In the genomic region with DNA sequence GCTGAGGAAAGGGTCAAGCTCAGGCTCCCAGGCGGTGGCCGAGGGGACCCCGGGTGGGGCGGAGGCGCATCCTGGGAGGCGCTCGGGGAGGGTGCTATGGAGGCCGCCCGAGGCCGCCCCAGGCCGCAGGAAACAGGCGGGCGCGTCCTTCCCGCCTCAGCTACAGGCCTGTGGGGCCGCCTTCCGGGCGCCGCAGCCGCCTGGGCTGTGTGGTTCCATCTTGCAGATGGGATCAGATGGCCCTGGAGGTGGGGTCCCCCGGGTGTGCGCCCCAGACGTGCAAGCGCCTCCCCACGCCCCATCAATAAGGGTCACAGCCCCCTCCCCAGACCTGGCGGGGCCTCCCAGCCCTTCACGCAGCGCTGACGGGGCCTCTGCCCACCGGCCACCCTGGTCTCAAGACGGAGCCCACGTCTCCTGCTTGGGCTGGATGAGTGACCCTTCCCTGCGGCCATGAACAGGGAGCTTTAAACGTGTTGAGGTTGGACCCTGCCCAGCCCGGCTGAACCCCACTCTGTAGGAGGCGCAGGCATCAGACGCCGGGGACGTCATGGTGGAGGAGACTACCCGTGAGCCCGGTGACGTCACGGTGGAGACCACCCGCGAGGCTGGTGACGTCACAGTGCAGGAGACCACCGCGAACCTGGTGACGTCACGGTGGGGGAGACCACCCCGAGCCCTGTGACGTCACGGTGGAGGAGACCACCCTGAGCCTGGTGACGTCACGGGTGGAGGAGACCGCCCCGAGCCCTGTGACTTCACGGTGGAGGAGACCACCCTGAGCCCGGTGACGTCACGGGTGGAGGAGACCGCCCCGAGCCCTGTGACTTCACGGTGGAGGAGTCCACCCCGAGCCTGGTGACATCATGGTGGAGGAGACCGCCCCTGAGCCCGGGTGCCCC, we compare ENCODE assay signal across 27 cellular contexts.
DNase-seq lines count a peak whose midpoint lies in the region; ATAC-seq, FAIRE-seq and TF ChIP-seq lines count a peak whose summit lies in the region.
"Had no signal": no experiment of that assay in that cellular context is flagged by ENCODE, and none has a peak within 500 bp of the region (broad histone marks: within the 10 kb centered on the region; RNA-seq: fewer than 3 reads in every experiment).

No MANE protein-coding gene starts in this region.

- H2AFZ ChIP-seq in HepG2 (ENCODE audit: low read length) (no peak overlapping the region), hepatocyte (no peak overlapping the region)

- H3K36me3 ChIP-seq in HepG2 (replicated peaks in 1 of 2; ENCODE audit: control insufficient read depth in 1 of 2, insufficient read depth in 2 of 2, low read length in 2 of 2) (no peaks in the 10 kb centered on the region), BE2C (no peaks in the 10 kb centered on the region), hepatocyte (replicated peaks; ENCODE audit: insufficient read depth, low read depth) (no peaks in the 10 kb centered on the region)
- H3K36me3 ChIP-seq: colonic mucosa, HAP-1, tibial nerve had no signal

- no peak overlapping the region for H3K4me2 ChIP-seq in HepG2 (ENCODE audit: low read depth, low read length)
- H3K4me2 ChIP-seq in hepatocyte = no peak overlapping the region

- in situ Hi-C loops in HepG2 (cut with HindIII; ENCODE audit: extremely low pct_ligation_motif_present, low pct_unique_long_range_greater_than_20kb) = no loop called here

- no peaks in the 10 kb centered on the region for H3K36me3 Mint-ChIP-seq in chondrocyte (ENCODE audit: low read depth)
- no peaks in the 10 kb centered on the region for H3K36me3 Mint-ChIP-seq in stimulated activated memory B cell treated with anti-CD40 and anti-IgM and Interleukin-4, amounts not matched to agents 10 μg/mL and 1 μg/mL and 100 μg/mL, for 72 hours
- H3K36me3 Mint-ChIP-seq: activated naive CD4-positive, alpha-beta T cell treated with anti-CD3 and anti-CD28 coated beads, Interleukin-2, amount 50 U/mL, for 72 hours; CD4-positive, alpha-beta memory T cell; immature natural killer cell; WTC11 had no signal

- no peak overlapping the region for H3K9ac ChIP-seq in HepG2 (ENCODE audit: insufficient read depth, low read depth, low read length)

- H3K9me3 Mint-ChIP-seq in chondrocyte (ENCODE audit: low read depth) = no peaks in the 10 kb centered on the region
- H3K9me3 Mint-ChIP-seq in stimulated activated memory B cell treated with anti-CD40 and anti-IgM and Interleukin-4, amounts not matched to agents 10 μg/mL and 1 μg/mL and 100 μg/mL, for 72 hours = peaks cover 9% of the 10 kb centered on the region
- H3K9me3 Mint-ChIP-seq: activated naive CD4-positive, alpha-beta T cell treated with anti-CD3 and anti-CD28 coated beads, Interleukin-2, amount 50 U/mL, for 72 hours; activated T-cell treated with anti-CD3 and anti-CD28 coated beads, Interleukin-2, amount 50 U/mL, for 4 hours; immature natural killer cell; T-helper 2 cell treated with Interferon-gamma antibody and Interleukin-4, amounts not matched to agents 5 μg/mL and 100 μg/mL, for 36 hours had no signal

- FAIRE-seq in HepG2 (lab: Jason Lieb, UNC) (no peak), D721Med (lab: Jason Lieb, UNC) (no peak)
- FAIRE-seq: endothelial cell of umbilical vein, HTR-8/SVneo had no signal

- H3K4me3 Mint-ChIP-seq in chondrocyte (ENCODE audit: unreplicated experiment) = no peak overlapping the region
- H3K4me3 Mint-ChIP-seq in stimulated activated memory B cell treated with anti-CD40 and anti-IgM and Interleukin-4, amounts not matched to agents 10 μg/mL and 1 μg/mL and 100 μg/mL, for 72 hours = no peak overlapping the region
- H3K4me3 Mint-ChIP-seq: activated T-cell treated with anti-CD3 and anti-CD28 coated beads, Interleukin-2, amount 50 U/mL, for 4 hours; immature natural killer cell; T-helper 2 cell treated with Interferon-gamma antibody and Interleukin-4, amounts not matched to agents 5 μg/mL and 100 μg/mL, for 36 hours; WTC11 had no signal

- DNase-seq in chondrocyte (ENCODE audit: low spot score) (peak; percentile 77), HepG2 (ENCODE audit: low spot score) (no peak), BE2C (no peak), hepatocyte (ENCODE audit: low spot score) (no peak), D721Med (ENCODE audit: insufficient read length, low spot score) (no peak), NOMO-1 treated with DMSO at 0.1 percent for 48 hours (lab: John Stamatoyannopoulos, UW; ENCODE audit: unreplicated experiment) (no peak)
- DNase-seq: activated CD4-positive, alpha-beta T cell treated with anti-CD3 and anti-CD28 coated beads, Interleukin-2, amount 50 U/mL, for 48 hours; activated T-cell treated with anti-CD3 and anti-CD28 coated beads, Interleukin-2, amount 50 U/mL, for 4 hours; CD4-positive, alpha-beta memory T cell; colonic mucosa; DMS79; immature natural killer cell; Kasumi-1; NCI-H1105; NCI-H2081; NK-92 treated with Interleukin-12 subunit alpha and Interleukin-12 subunit beta, amount 100 ng/mL, for 24 hours; stimulated activated CD4-positive, alpha-beta T cell treated with anti-CD3 and anti-CD28 coated beads, Interleukin-15, amount 100 ng/mL, for 24 hours had no signal

- H3K4me1 ChIP-seq in HepG2 (ENCODE audit: insufficient read depth, low read length) (no peaks in the 10 kb centered on the region), BE2C (no peaks in the 10 kb centered on the region), hepatocyte (ENCODE audit: insufficient read depth) (peaks cover 21% of the 10 kb centered on the region)
- H3K4me1 ChIP-seq: HAP-1 had no signal

- ATAC-seq in GM19395 (IDR thresholded peaks at IDR 0.05; ENCODE audit: unreplicated experiment) = peak; percentile 54
- ATAC-seq in HepG2 = no peak
- peak; percentile 32 for ATAC-seq in stimulated activated memory B cell treated with anti-CD40 and anti-IgM and Interleukin-4, amounts not matched to agents 10 μg/mL and 1 μg/mL and 100 μg/mL, for 72 hours
- ATAC-seq: activated T-cell treated with anti-CD3 and anti-CD28 coated beads, Interleukin-2, amount 50 U/mL, for 4 hours; body of pancreas had no signal

- no peaks in the 10 kb centered on the region for H3K27me3 Mint-ChIP-seq in chondrocyte (ENCODE audit: low read depth)
- peaks cover 9% of the 10 kb centered on the region for H3K27me3 Mint-ChIP-seq in stimulated activated memory B cell treated with anti-CD40 and anti-IgM and Interleukin-4, amounts not matched to agents 10 μg/mL and 1 μg/mL and 100 μg/mL, for 72 hours

- TF ChIP-seq POLR2A in HepG2 (IDR thresholded peaks at IDR 0.05; ENCODE audit: insufficient read depth in 1 of 2, low read depth in 2 of 2, low read length in 2 of 2) = no peak

- TF ChIP-seq EP300 in HepG2 (IDR thresholded peaks at IDR 0.05; ENCODE audit: low read depth in 2 of 2, low read length in 2 of 2) = no peak
- TF ChIP-seq EP300 in HepG2 (CRISPR knock-in tag; IDR thresholded peaks at IDR 0.05; ENCODE audit: borderline replicate concordance) = no peak

- H3K27ac Mint-ChIP-seq in chondrocyte (ENCODE audit: unreplicated experiment) = no peak overlapping the region
- no peak overlapping the region for H3K27ac Mint-ChIP-seq in stimulated activated memory B cell treated with anti-CD40 and anti-IgM and Interleukin-4, amounts not matched to agents 10 μg/mL and 1 μg/mL and 100 μg/mL, for 72 hours
- H3K27ac Mint-ChIP-seq: activated naive CD4-positive, alpha-beta T cell treated with anti-CD3 and anti-CD28 coated beads, Interleukin-2, amount 50 U/mL, for 72 hours; CD4-positive, alpha-beta memory T cell; immature natural killer cell; T-helper 2 cell treated with Interferon-gamma antibody and Interleukin-4, amounts not matched to agents 5 μg/mL and 100 μg/mL, for 36 hours; WTC11 had no signal

- H3K9me2 ChIP-seq in hepatocyte (replicated peaks; ENCODE audit: insufficient read depth) = no peaks in the 10 kb centered on the region

- TF ChIP-seq CTCF in chondrocyte (IDR thresholded peaks at IDR 0.05) = no peak
- no peak for TF ChIP-seq CTCF in HepG2 (CRISPR knock-in tag; IDR thresholded peaks at IDR 0.05)
- TF ChIP-seq CTCF in BE2C (IDR thresholded peaks at IDR 0.05; ENCODE audit: low read depth, low read length) = no peak
- no peak for TF ChIP-seq CTCF in hepatocyte (IDR thresholded peaks at IDR 0.05; ENCODE audit: poor library complexity)
- no peak for TF ChIP-seq CTCF in D721Med (IDR thresholded peaks at IDR 0.05; ENCODE audit: insufficient read depth, missing control alignments)

- BruUV-seq in HepG2 (replicated peaks; lab: Mats Ljungman, UMichigan) = no TSS peak

- H3K79me2 ChIP-seq in HepG2 (ENCODE audit: insufficient read depth, low read length) = no peaks in the 10 kb centered on the region
- H3K79me2 ChIP-seq in hepatocyte = no peaks in the 10 kb centered on the region

- CTCF ChIA-PET in HepG2 (lab: Yijun Ruan, JAX; ENCODE audit: low intra/inter-chr PET ratio, low total read pairs) = no interaction called here

- H3K4me3 ChIP-seq in HepG2 (replicated peaks in 1 of 3; ENCODE audit: insufficient read depth in 1 of 3, low read depth in 2 of 3, low read length in 3 of 3) (no peak overlapping the region), BE2C (ENCODE audit: low read depth, low read length) (no peak overlapping the region), hepatocyte (no peak overlapping the region)
- H3K4me3 ChIP-seq: body of pancreas, colonic mucosa, HAP-1 had no signal

- no peaks in the 10 kb centered on the region for H3K9me3 ChIP-seq in HepG2 (ENCODE audit: low read length)
- H3K9me3 ChIP-seq in BE2C = no peaks in the 10 kb centered on the region
- no peaks in the 10 kb centered on the region for H3K9me3 ChIP-seq in hepatocyte (ENCODE audit: low read depth)
- H3K9me3 ChIP-seq: body of pancreas, colonic mucosa, HAP-1 had no signal

- H3K27me3 ChIP-seq in HepG2 (ENCODE audit: control insufficient read depth in 1 of 2, insufficient read depth in 2 of 2, low read length in 2 of 2) (peaks cover under 1 to 24% of the 10 kb centered on the region in 2 experiments; a peak in 4 of 5 replicates), BE2C (no peaks in the 10 kb centered on the region), hepatocyte (no peaks in the 10 kb centered on the region)

- H3K4me1 Mint-ChIP-seq in chondrocyte (ENCODE audit: low read depth) = no peaks in the 10 kb centered on the region
- H3K4me1 Mint-ChIP-seq in stimulated activated memory B cell treated with anti-CD40 and anti-IgM and Interleukin-4, amounts not matched to agents 10 μg/mL and 1 μg/mL and 100 μg/mL, for 72 hours = no peaks in the 10 kb centered on the region

- no peak for TF ChIP-seq RAD21 in HepG2 (CRISPR knock-in tag; IDR thresholded peaks at IDR 0.05)

- H4K20me1 ChIP-seq in HepG2 (ENCODE audit: insufficient read depth, low read length) = no peaks in the 10 kb centered on the region
- no peaks in the 10 kb centered on the region for H4K20me1 ChIP-seq in hepatocyte (ENCODE audit: insufficient read depth, poor library complexity, severe bottlenecking)

- H3K27ac ChIP-seq in HepG2 (ENCODE audit: extremely low read length, insufficient read depth, low read length) (no peak overlapping the region), hepatocyte (no peak overlapping the region)
- H3K27ac ChIP-seq: body of pancreas, colonic mucosa, tibial nerve had no signal

- WGBS in HepG2 (ENCODE audit: low lambda C conversion rate) = 78% methylated on average over 51 of the region's 67 CpGs
- WGBS in hepatocyte (ENCODE audit: low lambda C conversion rate, missing lambda C conversion rate) = 98% methylated on average over 43 of the region's 67 CpGs

- POLR2A ChIA-PET in HepG2 (lab: Yijun Ruan, JAX) = no interaction called here

- intact Hi-C loops in HepG2 (cut with micrococcal nuclease; ENCODE audit: unreplicated experiment) = no loop called here

TF ChIP-seq in HepG2, 621 proteins besides CTCF, POLR2A, EP300 and RAD21 (continues in another document):
- peak; percentile 96 for TF ChIP-seq CREB1 (IDR thresholded peaks at IDR 0.05)
- TF ChIP-seq CREB1 (CRISPR knock-in tag; IDR thresholded peaks at IDR 0.05) = no peak
